ENCODE assay signal across 8 cellular contexts in the genomic region with DNA sequence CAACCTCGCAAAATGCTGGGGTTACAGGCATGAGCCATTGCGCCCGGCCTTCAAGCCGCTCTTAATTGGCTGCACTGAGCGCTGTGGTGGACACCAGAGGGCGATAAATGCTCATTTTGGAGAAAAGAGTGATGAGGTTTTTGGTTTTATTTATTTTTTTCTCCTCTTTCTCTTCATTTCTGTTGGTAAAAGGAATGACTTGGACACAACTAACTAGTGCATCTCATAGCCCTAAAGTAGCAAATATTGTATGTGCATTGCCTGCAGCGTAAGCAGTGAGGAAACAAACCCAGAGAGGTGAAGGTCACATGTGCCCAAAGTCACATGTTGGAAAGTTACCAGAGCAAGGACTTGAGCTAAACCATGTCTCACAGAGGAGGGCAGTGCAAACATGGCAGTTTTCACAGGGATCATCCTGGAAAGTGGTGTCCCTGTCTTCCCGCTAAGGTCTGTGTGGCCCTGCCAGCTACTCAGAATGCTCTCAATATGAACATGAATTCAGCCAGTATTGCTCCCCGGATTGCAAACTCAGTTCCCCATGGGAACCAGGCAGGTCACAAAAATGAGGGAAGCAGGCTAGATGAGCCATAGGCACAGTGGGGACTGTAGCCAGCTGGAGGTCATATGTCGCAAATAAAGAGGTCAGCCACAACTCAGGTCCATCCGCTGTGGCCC. TPM values are rescaled to one million over a fixed set of nuclear protein-coding genes. Genes with fewer than 3 reads are reported as not detected.
A peak's percentile ranks its signal among the peaks of the same experiment; 100 is the strongest.
DNase-seq lines count a peak whose midpoint lies in the region; ATAC-seq, FAIRE-seq and TF ChIP-seq lines count a peak whose summit lies in the region.

No MANE protein-coding gene starts in this region.

- H3K4me1 ChIP-seq in A549 (no peaks in the 10 kb centered on the region), spleen (peaks cover 15 to 69% (median 37%) of the 10 kb centered on the region in 6 donors)

- TF ChIP-seq RAD21 in A549 (conservative IDR thresholded peaks at IDR 0.05 in 1 of 2, IDR thresholded peaks at IDR 0.05 in 1 of 2) = peak; percentile 91 to 93

- H3K27ac ChIP-seq in A549 (no peak overlapping the region), spleen (peak overlapping the region in 7 of 8 donors; percentile 20 to 81 (median 60))

- no peaks in the 10 kb centered on the region for H3K36me3 ChIP-seq in spleen

- peak in 1 of 2 experiments; percentile 64 for DNase-seq in A549 (ENCODE audit: low read depth in 1 of 2, low spot score in 1 of 2)
- DNase-seq in GM12864 (ENCODE audit: low read depth) = no peak
- peak; percentile 33 for DNase-seq in HK-2 (ENCODE audit: unreplicated experiment)
- DNase-seq in T-helper 1 cell = peak; percentile 34 to 65 (median 58)
- peak in 37 of 56 donors; percentile 11 to 85 (median 47) for DNase-seq in amygdala (lab: John Stamatoyannopoulos, UW)
- peak; percentile 47 to 66 for DNase-seq in hippocampal formation (lab: John Stamatoyannopoulos, UW)
- peak; percentile 88 for DNase-seq in spleen
- no peak for DNase-seq in HuH-7.5 (ENCODE audit: low spot score)

- TF ChIP-seq CTCF in A549 (IDR thresholded peaks at IDR 0.05) = peak; percentile 83
- peak; percentile 70 for TF ChIP-seq CTCF in GM12864 (IDR thresholded peaks at IDR 0.05; ENCODE audit: low read depth, low read length, missing control alignments)
- peak; percentile 64 to 89 (median 77) for TF ChIP-seq CTCF in spleen (IDR thresholded peaks at IDR 0.05 in 8 of 11, conservative IDR thresholded peaks at IDR 0.05 in 3 of 11)

- no peaks in the 10 kb centered on the region for H3K27me3 ChIP-seq in spleen (replicated peaks in 1 of 7)

- peak; percentile 73 to 94; a peak in 4 of 6 replicates for ATAC-seq in A549

- no peak for TF ChIP-seq EP300 in A549 (IDR thresholded peaks at IDR 0.05)

- intact Hi-C loops in spleen (cut with DNase I; ENCODE audit: low total_unique reads) = loop anchor here (2.0 to 5.0 kb wide), 3 partner anchors 52 to 355 kb away; no protein-coding TSS in a partner anchor

- CTCF ChIA-PET in A549 (lab: Yijun Ruan, JAX) = interaction anchor here (0.6 to 27.1 kb wide), 49 partner anchors 9 to 1047 kb away, joined by 3 to 865 read pairs (median 4); partner anchors contain the start of gene CD82

- peaks cover 10% of the 10 kb centered on the region; the same call in 1 of the 3 replicates for H3K9me3 ChIP-seq in A549
- H3K9me3 ChIP-seq in spleen = peaks cover 0 to 8% (median 0%) of the 10 kb centered on the region in 8 donors

- H3K4me3 ChIP-seq in A549 (no peak overlapping the region), GM12864 (ENCODE audit: low read depth, low read length) (no peak overlapping the region), spleen (no peak overlapping the region)

- no peak overlapping the region for H3K4me2 ChIP-seq in A549

- FAIRE-seq in A549 (lab: Jason Lieb, UNC) = no peak

- TF ChIP-seq POLR2A in A549 (IDR thresholded peaks at IDR 0.05; ENCODE audit: low read length) (no peak), spleen (IDR thresholded peaks at IDR 0.05) (no peak)

- POLR2A ChIA-PET in A549 (lab: Yijun Ruan, JAX) = interaction anchor here (1.3 to 1.4 kb wide), 2 partner anchors 9 to 60 kb away, joined by 4 to 5 read pairs; partner anchors contain the start of gene CD82

- WGBS in A549 (ENCODE audit: missing lambda C conversion rate) = 33% methylated on average over 11 of the region's 11 CpGs
- 28 to 44% (median 35%) methylated on average over 10 to 11 of the region's 11 CpGs for WGBS in spleen, 5 donors

TF ChIP-seq in A549, 52 proteins besides CTCF, POLR2A, EP300 and RAD21:
- TF ChIP-seq CHD4 (IDR thresholded peaks at IDR 0.05; ENCODE audit: borderline replicate concordance) (no peak), ZC3H11A (IDR thresholded peaks at IDR 0.05) (no peak), FOSL2 (IDR thresholded peaks at IDR 0.05) (no peak), FOSL2 (CRISPR knock-in tag; IDR thresholded peaks at IDR 0.05) (no peak), SMC3 (IDR thresholded peaks at IDR 0.05) (peak; percentile 98), HOXB5 (CRISPR knock-in tag; IDR thresholded peaks at IDR 0.05) (no peak)
- TF ChIP-seq, protein P1, sequence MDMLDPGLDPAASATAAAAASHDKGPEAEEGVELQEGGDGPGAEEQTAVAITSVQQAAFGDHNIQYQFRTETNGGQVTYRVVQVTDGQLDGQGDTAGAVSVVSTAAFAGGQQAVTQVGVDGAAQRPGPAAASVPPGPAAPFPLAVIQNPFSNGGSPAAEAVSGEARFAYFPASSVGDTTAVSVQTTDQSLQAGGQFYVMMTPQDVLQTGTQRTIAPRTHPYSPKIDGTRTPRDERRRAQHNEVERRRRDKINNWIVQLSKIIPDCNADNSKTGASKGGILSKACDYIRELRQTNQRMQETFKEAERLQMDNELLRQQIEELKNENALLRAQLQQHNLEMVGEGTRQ (IDR thresholded peaks at IDR 0.05) = peak; percentile 89

RNA-seq across cellular contexts. Expression of gene CD82, which starts 8.6 kb away (rescaled TPM):
- polyA plus RNA-seq in A549 (2011; rRNA removed) = 3.0 and 3.2 TPM in 2 replicates
- 1.9 and 2.7 TPM in 2 replicates for polyA plus RNA-seq in A549 (2012; cell fraction: cytosol; rRNA removed)
- polyA plus RNA-seq in A549 (2012; cell fraction: nucleus; rRNA removed) = 3.0 and 3.6 TPM in 2 replicates
- polyA plus RNA-seq in A549 (2017; fragmentation: RNase III; extraction: RNeasy Plus Mini Kit Qiagen cat#74134 plus additional on column Dnase treatment) = 2.8 to 3.8 TPM (median 3.4 TPM) in 3 replicates
- 3.8 and 3.9 TPM in 2 replicates for polyA minus RNA-seq in A549 (2011; rRNA and poly(A)+ RNA removed)
- 100 to 1,000 TPM in 4 of 7 donors, 10 to 100 TPM in 3; 65.3 to 174 (median 125) TPM for total RNA-seq in spleen
- 100 to 1,000 TPM in 1 of 3 donors, 10 to 100 TPM in 2; 27.8 to 111 (median 35.3) TPM for polyA plus RNA-seq in spleen

Comparison
In these comparisons a context has a peak if more than half of its experiments do, and no peak if none do; other contexts are left out.
1. DNase-seq: peak in HK-2 (single experiment), T-helper 1 cell (5 of 5), amygdala (37 of 56), hippocampal formation (2 of 2) and spleen (single experiment); none in GM12864 (single experiment) and HuH-7.5 (single experiment).
2. H3K27ac ChIP-seq: peak in spleen (7 of 8); none in A549 (0 of 2).
3. RNA of gene CD82, which starts 8.6 kb away (polyA plus RNA-seq): 27.8 to 111 TPM in spleen; 1.9 to 3.8 TPM in A549; every median in the first group is over 4 times any median in the second.
4. Peak in every context shown above with its lines, with median percentiles within 50 percentile points of each other: CTCF ChIP-seq.